Comparison of ENCODE assay signal across 13 cellular contexts in the genomic region with DNA sequence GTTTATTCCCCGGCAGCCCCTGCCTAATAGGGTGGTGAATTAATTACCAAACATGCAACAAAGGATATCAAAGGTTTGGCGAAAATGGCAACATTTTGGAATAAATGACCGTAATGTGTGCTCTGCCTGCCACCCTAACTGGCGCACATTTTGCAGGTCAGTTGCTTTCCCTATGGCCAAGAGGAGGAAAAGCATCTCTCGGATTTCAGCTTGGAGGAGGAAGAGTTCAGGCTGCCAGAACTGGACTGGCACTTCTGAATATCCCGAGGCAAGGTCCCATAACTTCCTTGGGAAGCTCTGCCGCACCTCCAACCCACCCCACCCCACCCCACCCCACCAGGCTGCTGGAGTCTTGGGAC. TPM values are rescaled to one million over a fixed set of nuclear protein-coding genes. Genes with fewer than 3 reads are reported as not detected.
DNase-seq lines count a peak whose midpoint lies in the region; ATAC-seq, FAIRE-seq and TF ChIP-seq lines count a peak whose summit lies in the region.
"Had no signal": no experiment of that assay in that cellular context is flagged by ENCODE, and none has a peak within 500 bp of the region (broad histone marks: within the 10 kb centered on the region; RNA-seq: fewer than 3 reads in every experiment).

No MANE protein-coding gene starts in this region.

- H3K14ac ChIP-seq in trophoblast cell (ENCODE audit: low read length): no peak overlapping the region

- peaks cover 14% of the 10 kb centered on the region for H3K79me1 ChIP-seq in trophoblast cell (ENCODE audit: low read length)

- H3K79me2 ChIP-seq in HepG2 (ENCODE audit: insufficient read depth, low read length) (no peaks in the 10 kb centered on the region), trophoblast cell (ENCODE audit: control insufficient read depth, insufficient read depth, low read length, poor library complexity) (peaks cover 1% of the 10 kb centered on the region)

- no peak overlapping the region for H2BK120ac ChIP-seq in trophoblast cell (ENCODE audit: insufficient read depth, low read length, poor library complexity)

- H3K18ac ChIP-seq in trophoblast cell (ENCODE audit: low read length): no peak overlapping the region

- DNase-seq in HepG2 (ENCODE audit: low spot score): no peak
- no peak for DNase-seq in fibroblast of the aortic adventitia (ENCODE audit: low read depth)
- no peak for DNase-seq in trophoblast cell
- no peak for DNase-seq in vagina (ENCODE audit: extremely low spot score in 2 of 2)
- no peak for DNase-seq in DMS114 treated with DMSO at 0.1 percent for 48 hours (lab: John Stamatoyannopoulos, UW; ENCODE audit: unreplicated experiment)
- DNase-seq: EL; NCI-H226; stimulated activated CD4-positive, alpha-beta T cell treated with anti-CD3 and anti-CD28 coated beads, Interleukin-2, amount 100 ng/mL, for 48 hours had no signal

- H2BK5ac ChIP-seq in trophoblast cell (ENCODE audit: low read depth, low read length, poor library complexity): no peak overlapping the region

- no peak for FAIRE-seq in HepG2 (lab: Jason Lieb, UNC)

- no peak for TF ChIP-seq RAD21 in liver (IDR thresholded peaks at IDR 0.05)
- TF ChIP-seq RAD21 in HepG2 (CRISPR knock-in tag; IDR thresholded peaks at IDR 0.05): no peak

- H3K9ac ChIP-seq in liver (ENCODE audit: low read depth in 1 of 2, low read length in 2 of 2) (no peak overlapping the region), HepG2 (ENCODE audit: insufficient read depth, low read depth, low read length) (no peak overlapping the region), trophoblast cell (ENCODE audit: low read length) (no peak overlapping the region)

- H4K8ac ChIP-seq in trophoblast cell (ENCODE audit: low read depth, low read length): no peak overlapping the region

- H4K91ac ChIP-seq in trophoblast cell (ENCODE audit: low read depth, low read length): peak overlapping the region; percentile 80

- H2AFZ ChIP-seq in HepG2 (ENCODE audit: low read length): no peak overlapping the region
- no peak overlapping the region for H2AFZ ChIP-seq in trophoblast cell (ENCODE audit: insufficient read depth, low read length, poor library complexity)

- H3K4me2 ChIP-seq in HepG2 (ENCODE audit: low read depth, low read length): no peak overlapping the region
- no peak overlapping the region for H3K4me2 ChIP-seq in trophoblast cell (ENCODE audit: low read length)

- no peaks in the 10 kb centered on the region for H4K20me1 ChIP-seq in HepG2 (ENCODE audit: insufficient read depth, low read length)

- TF ChIP-seq POLR2A in HepG2 (IDR thresholded peaks at IDR 0.05; ENCODE audit: insufficient read depth in 1 of 2, low read depth in 2 of 2, low read length in 2 of 2): no peak
- TF ChIP-seq POLR2A in vagina (IDR thresholded peaks at IDR 0.05): no peak
- no peak for TF ChIP-seq POLR2A in GM18505 (IDR thresholded peaks at IDR 0.05; ENCODE audit: borderline replicate concordance, extremely low read depth, insufficient read depth, insufficient read length)

- no peak for TF ChIP-seq CTCF in liver (IDR thresholded peaks at IDR 0.05; ENCODE audit: low read depth, low read length, missing input control)
- no peak for TF ChIP-seq CTCF in HepG2 (CRISPR knock-in tag; IDR thresholded peaks at IDR 0.05)
- TF ChIP-seq CTCF in fibroblast of the aortic adventitia (IDR thresholded peaks at IDR 0.05; ENCODE audit: insufficient read depth, low read length): no peak
- TF ChIP-seq CTCF in vagina (IDR thresholded peaks at IDR 0.05): no peak

- CTCF ChIA-PET in HepG2 (lab: Yijun Ruan, JAX; ENCODE audit: low intra/inter-chr PET ratio, low total read pairs): no interaction called here

- no peak overlapping the region for H2BK12ac ChIP-seq in trophoblast cell (ENCODE audit: low read length)

- H3K27me3 ChIP-seq in liver (ENCODE audit: control insufficient read depth in 4 of 4, insufficient read depth in 4 of 4, low read length in 3 of 4) (no peaks in the 10 kb centered on the region), HepG2 (ENCODE audit: control insufficient read depth in 1 of 2, insufficient read depth in 2 of 2, low read length in 2 of 2) (peaks cover 0 to 18% of the 10 kb centered on the region in 2 experiments; a peak in 3 of 5 replicates), trophoblast cell (ENCODE audit: insufficient read depth, low read length) (no peaks in the 10 kb centered on the region), vagina (no peaks in the 10 kb centered on the region)
- H3K27me3 ChIP-seq: MG63 had no signal

- in situ Hi-C loops in HepG2 (cut with HindIII; ENCODE audit: extremely low pct_ligation_motif_present, low pct_unique_long_range_greater_than_20kb): loop anchor here (5.0 kb wide), 1 partner anchor 166 kb away; no protein-coding TSS in a partner anchor

- no TSS peak for BruUV-seq in HepG2 (replicated peaks; lab: Mats Ljungman, UMichigan)

- no peak overlapping the region for H2AK5ac ChIP-seq in trophoblast cell (ENCODE audit: low read length)

- POLR2A ChIA-PET in HepG2 (lab: Yijun Ruan, JAX): no interaction called here

- H3K4me3 ChIP-seq in liver (ENCODE audit: low read depth in 1 of 3, low read length in 3 of 3) (peak overlapping the region in 1 of 3 donors; percentile 78), HepG2 (replicated peaks in 1 of 3; ENCODE audit: insufficient read depth in 1 of 3, low read depth in 2 of 3, low read length in 3 of 3) (no peak overlapping the region), fibroblast of the aortic adventitia (ENCODE audit: low read depth, low read length) (peak overlapping the region; percentile 63), trophoblast cell (ENCODE audit: low read depth, low read length) (no peak overlapping the region), vagina (peak overlapping the region; percentile 49 to 61)

- H3K9me3 ChIP-seq in liver (ENCODE audit: control insufficient read depth in 4 of 4, low read length in 3 of 4): peaks cover 0 to 1% (median 0%) of the 10 kb centered on the region in 4 donors
- H3K9me3 ChIP-seq in HepG2 (ENCODE audit: low read length): peaks cover 12% of the 10 kb centered on the region
- peaks cover 2% of the 10 kb centered on the region for H3K9me3 ChIP-seq in trophoblast cell (ENCODE audit: insufficient read depth, low read depth, low read length)
- no peaks in the 10 kb centered on the region for H3K9me3 ChIP-seq in vagina
- H3K9me3 ChIP-seq: MG63 had no signal

- WGBS in liver: 53% methylated on average over 7 of the region's 7 CpGs
- 47% methylated on average over 7 of the region's 7 CpGs for WGBS in HepG2 (ENCODE audit: low lambda C conversion rate)
- no CpG with 5 or more reads among the region's 7 CpGs for WGBS in trophoblast cell (ENCODE audit: extremely low coverage, insufficient coverage, insufficient read length)

- TF ChIP-seq EP300 in HepG2 (IDR thresholded peaks at IDR 0.05; ENCODE audit: low read depth in 2 of 2, low read length in 2 of 2): no peak
- TF ChIP-seq EP300 in HepG2 (CRISPR knock-in tag; IDR thresholded peaks at IDR 0.05; ENCODE audit: borderline replicate concordance): no peak

- H3K36me3 ChIP-seq in liver (ENCODE audit: control insufficient read depth in 4 of 4, insufficient read depth in 3 of 4, low read depth in 1 of 4, low read length in 3 of 4) (no peaks in the 10 kb centered on the region), HepG2 (replicated peaks in 1 of 2; ENCODE audit: control insufficient read depth in 1 of 2, insufficient read depth in 2 of 2, low read length in 2 of 2) (no peaks in the 10 kb centered on the region), trophoblast cell (ENCODE audit: control insufficient read depth in 1 of 2, insufficient read depth in 2 of 2, low read length in 2 of 2) (peaks cover 0 to 2% of the 10 kb centered on the region in 2 experiments), vagina (no peaks in the 10 kb centered on the region)
- H3K36me3 ChIP-seq: MG63 had no signal

- ATAC-seq in HepG2 (no peak), esophagus mucosa (no peak), GM18505 (IDR thresholded peaks at IDR 0.05; ENCODE audit: unreplicated experiment) (no peak)

- H3K23ac ChIP-seq in trophoblast cell (ENCODE audit: low read length): no peak overlapping the region

- H3K27ac ChIP-seq in liver (ENCODE audit: low read depth in 1 of 2, low read length in 2 of 2) (peak overlapping the region; percentile 73 to 91), HepG2 (ENCODE audit: extremely low read length, insufficient read depth, low read length) (no peak overlapping the region), trophoblast cell (ENCODE audit: low read depth, low read length) (no peak overlapping the region), vagina (peak overlapping the region; percentile 15)

- no peak overlapping the region for H4K12ac ChIP-seq in trophoblast cell (ENCODE audit: low read depth, low read length)

- no peak overlapping the region for H3K4ac ChIP-seq in trophoblast cell (ENCODE audit: low read depth, low read length)

- intact Hi-C loops in HepG2 (cut with micrococcal nuclease; ENCODE audit: unreplicated experiment): loop anchor here (2.0 to 10.0 kb wide), 3 partner anchors 113 to 749 kb away; no protein-coding TSS in a partner anchor
- intact Hi-C loops in vagina (cut with DNase I): loop anchor here (10.0 kb wide), 1 partner anchor 169 kb away; no protein-coding TSS in a partner anchor

- peaks cover 0 to 20% (median 3%) of the 10 kb centered on the region in 4 donors for H3K4me1 ChIP-seq in liver (ENCODE audit: control insufficient read depth in 4 of 4, insufficient read depth in 4 of 4, low read length in 3 of 4)
- H3K4me1 ChIP-seq in HepG2 (ENCODE audit: insufficient read depth, low read length): no peaks in the 10 kb centered on the region
- peaks cover 14 to 19% of the 10 kb centered on the region in 2 experiments for H3K4me1 ChIP-seq in trophoblast cell (ENCODE audit: control insufficient read depth in 1 of 2, insufficient read depth in 2 of 2, low read length in 2 of 2)
- H3K4me1 ChIP-seq in vagina: peaks cover 21% of the 10 kb centered on the region

RNA-seq across cellular contexts. Expression of a gene that starts 37.1 kb away (rescaled TPM):
- under 1 TPM; 0.14 to 0.17 TPM for total RNA-seq in liver
- not detected for polyA plus RNA-seq in liver
- total RNA-seq in HepG2 (2016; rRNA removed; fragmentation: Illumina TruSeq; extraction: Trizol): 0.46 and 1.1 TPM in 2 replicates
- total RNA-seq in HepG2 (2016; cell fraction: cytosol; rRNA removed; fragmentation: Illumina TruSeq; extraction: Trizol; ENCODE audit: low read depth): 0.30 and 0.62 TPM in 2 replicates
- 0.46 and 0.58 TPM in 2 replicates for total RNA-seq in HepG2 (2016; cell fraction: insoluble cytoplasmic fraction; rRNA removed; fragmentation: Illumina TruSeq; extraction: Trizol)
- total RNA-seq in HepG2 (2016; cell fraction: membrane; rRNA removed; fragmentation: Illumina TruSeq; extraction: Trizol): 0.40 and 0.45 TPM in 2 replicates
- 0.43 TPM in 1 of 2 replicates, not detected in the other for total RNA-seq in HepG2 (2016; cell fraction: nucleus; rRNA removed; fragmentation: Illumina TruSeq; extraction: Trizol)
- not detected in 2 replicates for polyA plus RNA-seq in HepG2 (2011; rRNA removed)
- polyA plus RNA-seq in HepG2 (2011; cell fraction: cytosol; rRNA removed): 0.04 TPM in 1 of 2 replicates, not detected in the other
- not detected in 2 replicates for polyA plus RNA-seq in HepG2 (2011; cell fraction: nucleus; rRNA removed)
- polyA plus RNA-seq in HepG2 (2012): not detected in 2 replicates
- polyA plus RNA-seq in HepG2 (2016; cell fraction: cytosol; fragmentation: Illumina TruSeq; extraction: Trizol; ENCODE audit: low read depth): 0.09 TPM in 1 of 2 replicates, not detected in the other
- polyA plus RNA-seq in HepG2 (2016; cell fraction: insoluble cytoplasmic fraction; fragmentation: Illumina TruSeq; extraction: Trizol; ENCODE audit: low read depth): 0.20 TPM in 1 of 2 replicates, not detected in the other
- polyA plus RNA-seq in HepG2 (2016; cell fraction: membrane; fragmentation: Illumina TruSeq; extraction: Trizol; ENCODE audit: low read depth): 0.14 TPM in 1 of 2 replicates, not detected in the other
- 0.38 and 0.77 TPM in 2 replicates for polyA plus RNA-seq in HepG2 (2016; cell fraction: nucleus; fragmentation: Illumina TruSeq; extraction: Trizol; ENCODE audit: insufficient read depth, low read depth)
- polyA minus RNA-seq in HepG2 (2011; rRNA and poly(A)+ RNA removed; ENCODE audit: low replicate concordance): not detected in 2 replicates
- polyA minus RNA-seq in HepG2 (2011; cell fraction: cytosol; rRNA and poly(A)+ RNA removed): not detected in 2 replicates
- not detected in 2 replicates for polyA minus RNA-seq in HepG2 (2011; cell fraction: nucleus; rRNA and poly(A)+ RNA removed)
- total RNA-seq in fibroblast of the aortic adventitia (ENCODE audit: low replicate concordance): not detected in 2 replicates
- 0.03 and 0.06 TPM in 2 replicates for polyA plus RNA-seq in trophoblast cell (2013)
- total RNA-seq in vagina: not detected
- total RNA-seq in esophagus mucosa: not detected
- total RNA-seq: myocyte had no signal

RNA-seq across cellular contexts. Expression of a gene that starts 39.2 kb away (rescaled TPM):
- total RNA-seq in liver (1 to 10 TPM in 1 of 2 donors, under 1 TPM in 1; 0.67 to 4.2 TPM), HepG2 (2016; rRNA removed; fragmentation: Illumina TruSeq; extraction: Trizol) (3.3 and 3.8 TPM in 2 replicates), fibroblast of the aortic adventitia (ENCODE audit: low replicate concordance) (1.9 and 6.3 TPM in 2 replicates), vagina (2.5 TPM), esophagus mucosa (2.9 TPM)
- polyA plus RNA-seq in liver (under 1 TPM; 0.48 to 0.54 TPM), HepG2 (2011; rRNA removed) (1.7 and 1.9 TPM in 2 replicates)
- 10.3 and 13.5 TPM in 2 replicates for total RNA-seq in HepG2 (2016; cell fraction: cytosol; rRNA removed; fragmentation: Illumina TruSeq; extraction: Trizol; ENCODE audit: low read depth)
- 3.9 and 4.3 TPM in 2 replicates for total RNA-seq in HepG2 (2016; cell fraction: insoluble cytoplasmic fraction; rRNA removed; fragmentation: Illumina TruSeq; extraction: Trizol)
- 6.0 and 6.3 TPM in 2 replicates for total RNA-seq in HepG2 (2016; cell fraction: membrane; rRNA removed; fragmentation: Illumina TruSeq; extraction: Trizol)
- 5.8 and 6.8 TPM in 2 replicates for total RNA-seq in HepG2 (2016; cell fraction: nucleus; rRNA removed; fragmentation: Illumina TruSeq; extraction: Trizol)
- polyA plus RNA-seq in HepG2 (2011; cell fraction: cytosol; rRNA removed): 0.46 and 1.1 TPM in 2 replicates
- 0.99 and 1.1 TPM in 2 replicates for polyA plus RNA-seq in HepG2 (2011; cell fraction: nucleus; rRNA removed)
- polyA plus RNA-seq in HepG2 (2012): 2.0 and 3.5 TPM in 2 replicates
- polyA plus RNA-seq in HepG2 (2016; cell fraction: cytosol; fragmentation: Illumina TruSeq; extraction: Trizol; ENCODE audit: low read depth): 0.20 and 0.28 TPM in 2 replicates
- polyA plus RNA-seq in HepG2 (2016; cell fraction: insoluble cytoplasmic fraction; fragmentation: Illumina TruSeq; extraction: Trizol; ENCODE audit: low read depth): 6.0 and 6.7 TPM in 2 replicates
- 2.4 and 2.6 TPM in 2 replicates for polyA plus RNA-seq in HepG2 (2016; cell fraction: membrane; fragmentation: Illumina TruSeq; extraction: Trizol; ENCODE audit: low read depth)
- polyA plus RNA-seq in HepG2 (2016; cell fraction: nucleus; fragmentation: Illumina TruSeq; extraction: Trizol; ENCODE audit: insufficient read depth, low read depth): 7.6 and 8.3 TPM in 2 replicates
- polyA minus RNA-seq in HepG2 (2011; rRNA and poly(A)+ RNA removed; ENCODE audit: low replicate concordance): 0.70 and 1.8 TPM in 2 replicates
- polyA minus RNA-seq in HepG2 (2011; cell fraction: cytosol; rRNA and poly(A)+ RNA removed): 1.6 and 3.3 TPM in 2 replicates
- 2.8 and 4.8 TPM in 2 replicates for polyA minus RNA-seq in HepG2 (2011; cell fraction: nucleus; rRNA and poly(A)+ RNA removed)
- 7.4 and 7.8 TPM in 2 replicates for polyA plus RNA-seq in trophoblast cell (2013)
- total RNA-seq: myocyte had no signal

Comparison
In these comparisons a context has a peak if more than half of its experiments do, and no peak if none do; other contexts are left out.
1. H3K27ac ChIP-seq: peak in liver (2 of 2) and vagina (single experiment); none in HepG2 (single experiment) and trophoblast cell (single experiment).
2. H3K4me3 ChIP-seq: peak in fibroblast of the aortic adventitia (single experiment) and vagina (2 of 2); none in HepG2 (0 of 3) and trophoblast cell (single experiment).